ENCODE assay signal across 12 cellular contexts in the genomic region with DNA sequence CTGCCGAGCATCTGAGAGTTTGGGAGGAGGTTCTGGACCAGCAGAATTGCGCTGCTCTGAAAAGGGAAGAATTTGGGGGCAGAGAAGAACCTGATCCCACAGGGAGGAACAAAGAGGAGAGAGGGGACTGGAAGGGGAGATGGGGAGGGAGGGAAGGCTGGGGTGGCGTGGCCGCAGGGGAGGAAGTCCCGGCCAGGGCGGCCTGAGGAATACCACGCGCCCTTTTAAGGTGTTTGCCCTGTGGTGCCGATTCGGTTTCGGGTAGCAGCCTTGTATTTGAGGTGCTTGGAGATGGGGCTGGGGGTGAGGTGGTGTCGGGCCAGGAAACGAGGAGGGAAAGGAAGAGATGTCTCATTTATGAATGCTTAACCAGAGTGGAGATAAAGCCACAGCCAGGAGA. TPM values are rescaled to one million over a fixed set of nuclear protein-coding genes. Genes with fewer than 3 reads are reported as not detected.
DNase-seq lines count a peak whose midpoint lies in the region; ATAC-seq, FAIRE-seq and TF ChIP-seq lines count a peak whose summit lies in the region.
"Had no signal": no experiment of that assay in that cellular context is flagged by ENCODE, and none has a peak within 500 bp of the region (broad histone marks: within the 10 kb centered on the region; RNA-seq: fewer than 3 reads in every experiment).

No MANE protein-coding gene starts in this region.

- H2BK12ac ChIP-seq in H9 (ENCODE audit: insufficient read length, low read depth, low read length) = no peak overlapping the region

- no peak overlapping the region for H3K14ac ChIP-seq in H9 (ENCODE audit: insufficient read depth, low read length)

- no peak overlapping the region for H3T11ph ChIP-seq in H9 (ENCODE audit: low read length)

- H2BK120ac ChIP-seq in H9 (ENCODE audit: low read depth, low read length, poor library complexity, severe bottlenecking) = no peak overlapping the region

- WGBS in H9 (ENCODE audit: extremely low coverage, insufficient read length, low lambda C conversion rate) = no CpG with 5 or more reads among the region's 13 CpGs

- no peak overlapping the region for H2BK20ac ChIP-seq in H9 (ENCODE audit: low read depth, low read length, poor library complexity, severe bottlenecking)

- H4K91ac ChIP-seq in H9 (ENCODE audit: insufficient read length, low read depth, low read length) = no peak overlapping the region

- H3K4me2 ChIP-seq in H9 (ENCODE audit: insufficient read depth, insufficient read length, low read length) = no peak overlapping the region
- no peak overlapping the region for H3K4me2 ChIP-seq in astrocyte (ENCODE audit: low read length)

- H3K36me3 Mint-ChIP-seq in H9 (ENCODE audit: insufficient read depth in 1 of 3, low read depth in 3 of 3) (peaks cover 0 to 10% (median 5%) of the 10 kb centered on the region in 3 experiments; a peak in 4 of 7 replicates), astrocyte (ENCODE audit: low read depth, unreplicated experiment) (no peaks in the 10 kb centered on the region), progenitor cell of endocrine pancreas (ENCODE audit: insufficient read depth) (no peaks in the 10 kb centered on the region)
- H3K36me3 Mint-ChIP-seq in naive thymus-derived CD8-positive, alpha-beta T cell = no peaks in the 10 kb centered on the region
- no peaks in the 10 kb centered on the region for H3K36me3 Mint-ChIP-seq in stimulated activated naive B cell treated with anti-CD40 and anti-IgM and Interleukin-4, amounts not matched to agents 10 μg/mL and 1 μg/mL and 100 μg/mL, for 72 hours
- H3K36me3 Mint-ChIP-seq: CD4-positive, alpha-beta memory T cell had no signal

- H3K4me3 Mint-ChIP-seq in H9 = peak overlapping the region in 1 of 2 experiments; percentile 13; a peak in 2 of 5 replicates
- H3K4me3 Mint-ChIP-seq in astrocyte (ENCODE audit: unreplicated experiment) = no peak overlapping the region
- H3K4me3 Mint-ChIP-seq in naive thymus-derived CD8-positive, alpha-beta T cell = peak overlapping the region in 6 of 10 donors; percentile 9 to 67 (median 32)
- peak overlapping the region; percentile 49 to 52 for H3K4me3 Mint-ChIP-seq in stimulated activated naive B cell treated with anti-CD40 and anti-IgM and Interleukin-4, amounts not matched to agents 10 μg/mL and 1 μg/mL and 100 μg/mL, for 72 hours
- H3K4me3 Mint-ChIP-seq in progenitor cell of endocrine pancreas (ENCODE audit: low read depth) = no peak overlapping the region
- H3K4me3 Mint-ChIP-seq: CD4-positive, alpha-beta memory T cell had no signal

- H3K79me1 ChIP-seq in H9 (ENCODE audit: insufficient read depth, low read depth, low read length, poor library complexity, severe bottlenecking) = no peaks in the 10 kb centered on the region

- H3K9me3 ChIP-seq in H9 (ENCODE audit: control insufficient read depth, low read depth, low read length) (no peaks in the 10 kb centered on the region), astrocyte (ENCODE audit: insufficient read depth, low read depth, low read length) (no peaks in the 10 kb centered on the region)

- H2AK5ac ChIP-seq in H9 (ENCODE audit: insufficient read length, low read length) = no peak overlapping the region

- H3K27me3 Mint-ChIP-seq in H9 (ENCODE audit: low read depth) (no peaks in the 10 kb centered on the region; the same call in 1 of the 2 replicates), astrocyte (ENCODE audit: low read depth, unreplicated experiment) (peaks cover 2% of the 10 kb centered on the region), progenitor cell of endocrine pancreas (peaks cover 27% of the 10 kb centered on the region)
- H3K27me3 Mint-ChIP-seq in naive thymus-derived CD8-positive, alpha-beta T cell = peaks cover 0 to 1% (median 0%) of the 10 kb centered on the region in 5 donors
- peaks cover 13 to 18% of the 10 kb centered on the region in 2 donors for H3K27me3 Mint-ChIP-seq in stimulated activated naive B cell treated with anti-CD40 and anti-IgM and Interleukin-4, amounts not matched to agents 10 μg/mL and 1 μg/mL and 100 μg/mL, for 72 hours

- no peaks in the 10 kb centered on the region for H3K27me3 ChIP-seq in H9 (ENCODE audit: insufficient read depth, low read length)
- no peaks in the 10 kb centered on the region for H3K27me3 ChIP-seq in astrocyte (ENCODE audit: insufficient read depth, low read length)

- no peak overlapping the region for H3K27ac ChIP-seq in H9 (ENCODE audit: insufficient read length, low read depth, low read length)
- no peak overlapping the region for H3K27ac ChIP-seq in astrocyte (ENCODE audit: low read depth, low read length)

- H4K8ac ChIP-seq in H9 (replicated peaks; ENCODE audit: insufficient read length, low read depth, low read length) = no peak overlapping the region

- H3K4ac ChIP-seq in H9 (ENCODE audit: low read depth, low read length) = no peak overlapping the region

- H3K18ac ChIP-seq in H9 (ENCODE audit: insufficient read length, low read depth, low read length) = no peak overlapping the region

- no peaks in the 10 kb centered on the region for H3K23me2 ChIP-seq in H9 (ENCODE audit: insufficient read length, low read depth, low read length, poor library complexity, severe bottlenecking)

- TF ChIP-seq CTCF in H9 (conservative IDR thresholded peaks at IDR 0.05) (no peak), astrocyte (IDR thresholded peaks at IDR 0.05; ENCODE audit: insufficient read depth, low read depth, low read length) (no peak), omental fat pad (IDR thresholded peaks at IDR 0.05) (no peak), progenitor cell of endocrine pancreas (IDR thresholded peaks at IDR 0.05; ENCODE audit: unreplicated experiment) (no peak)

- H3K9me3 Mint-ChIP-seq in H9 = peaks cover 2 to 6% of the 10 kb centered on the region in 2 experiments; a peak in 3 of 5 replicates
- no peaks in the 10 kb centered on the region for H3K9me3 Mint-ChIP-seq in astrocyte (ENCODE audit: unreplicated experiment)
- H3K9me3 Mint-ChIP-seq in naive thymus-derived CD8-positive, alpha-beta T cell = no peaks in the 10 kb centered on the region
- H3K9me3 Mint-ChIP-seq in stimulated activated naive B cell treated with anti-CD40 and anti-IgM and Interleukin-4, amounts not matched to agents 10 μg/mL and 1 μg/mL and 100 μg/mL, for 72 hours = no peaks in the 10 kb centered on the region
- no peaks in the 10 kb centered on the region for H3K9me3 Mint-ChIP-seq in progenitor cell of endocrine pancreas (ENCODE audit: low read depth)
- H3K9me3 Mint-ChIP-seq: CD4-positive, alpha-beta memory T cell had no signal

- H3K9ac ChIP-seq in H9 (ENCODE audit: extremely low read depth, insufficient read length, low read length) (no peak overlapping the region), astrocyte (ENCODE audit: low read length) (no peak overlapping the region)

- ATAC-seq in naive thymus-derived CD8-positive, alpha-beta T cell = no peak
- no peak for ATAC-seq in stimulated activated naive B cell treated with anti-CD40 and anti-IgM and Interleukin-4, amounts not matched to agents 10 μg/mL and 1 μg/mL and 100 μg/mL, for 72 hours (replicated peaks)
- no peak for ATAC-seq in omental fat pad (ENCODE audit: low FRiP score)
- ATAC-seq: HCT116 had no signal

- POLR2A ChIA-PET in naive thymus-derived CD8-positive, alpha-beta T cell (lab: Charles Lee) = no interaction called here

- no peak overlapping the region for H3K23ac ChIP-seq in H9 (ENCODE audit: insufficient read length, low read depth, low read length)

- no peaks in the 10 kb centered on the region for H3K79me2 ChIP-seq in H9 (ENCODE audit: insufficient read depth, low read length)
- no peaks in the 10 kb centered on the region for H3K79me2 ChIP-seq in astrocyte (ENCODE audit: insufficient read depth, low read length)

- no peak overlapping the region; a peak in 1 of 7 replicates for H3K27ac Mint-ChIP-seq in H9
- H3K27ac Mint-ChIP-seq in astrocyte (ENCODE audit: unreplicated experiment) = no peak overlapping the region
- H3K27ac Mint-ChIP-seq in naive thymus-derived CD8-positive, alpha-beta T cell = peak overlapping the region in 1 of 10 donors; percentile 13
- H3K27ac Mint-ChIP-seq in stimulated activated naive B cell treated with anti-CD40 and anti-IgM and Interleukin-4, amounts not matched to agents 10 μg/mL and 1 μg/mL and 100 μg/mL, for 72 hours = no peak overlapping the region
- H3K27ac Mint-ChIP-seq in progenitor cell of endocrine pancreas = no peak overlapping the region

- no peak for FAIRE-seq in astrocyte (lab: Jason Lieb, UNC)

- H2AFZ ChIP-seq in H9 (ENCODE audit: low read length) (no peak overlapping the region), astrocyte (ENCODE audit: low read depth, low read length) (peak overlapping the region; percentile 26)

- DNase-seq in H9 (peak; percentile 43), astrocyte (ENCODE audit: low read depth) (no peak), omental fat pad (ENCODE audit: low spot score) (no peak), progenitor cell of endocrine pancreas (ENCODE audit: low spot score, unreplicated experiment) (no peak), HCEC 1CT (no peak)
- DNase-seq in naive thymus-derived CD8-positive, alpha-beta T cell = no peak
- DNase-seq in stimulated activated naive B cell treated with anti-CD40 and anti-IgM and Interleukin-4, amounts not matched to agents 10 μg/mL and 1 μg/mL and 100 μg/mL, for 72 hours = no peak
- DNase-seq: Calu3; CD4-positive, alpha-beta memory T cell; DMS79; RPMI8226 had no signal

- no peak overlapping the region for H3K56ac ChIP-seq in H9 (ENCODE audit: insufficient read length, low read depth, low read length)

- no peaks in the 10 kb centered on the region for H4K20me1 ChIP-seq in H9 (ENCODE audit: control insufficient read depth, insufficient read depth, insufficient read length)
- H4K20me1 ChIP-seq in astrocyte (ENCODE audit: insufficient read depth, low read length) = no peaks in the 10 kb centered on the region

- no peak overlapping the region for H2BK15ac ChIP-seq in H9 (ENCODE audit: low read depth, low read length)

- H3K4me1 ChIP-seq in H9 (ENCODE audit: insufficient read depth, low read length) (peaks cover 3% of the 10 kb centered on the region; the same call in 1 of the 2 replicates), astrocyte (ENCODE audit: insufficient read depth, low read length) (no peaks in the 10 kb centered on the region)

- H2BK5ac ChIP-seq in H9 (ENCODE audit: insufficient read length, low read length) = no peak overlapping the region

- H3K36me3 ChIP-seq in astrocyte (ENCODE audit: insufficient read depth, low read length) = no peaks in the 10 kb centered on the region

- no peak overlapping the region for H3K4me3 ChIP-seq in astrocyte (ENCODE audit: insufficient read depth, low read depth, low read length)

- no peak overlapping the region for H4K5ac ChIP-seq in H9 (ENCODE audit: insufficient read length, low read depth, low read length)

- peaks cover 29 to 33% of the 10 kb centered on the region in 2 experiments for H3K4me1 Mint-ChIP-seq in H9
- peaks cover 7% of the 10 kb centered on the region for H3K4me1 Mint-ChIP-seq in astrocyte (ENCODE audit: low read depth, unreplicated experiment)
- peaks cover 10 to 15% (median 13%) of the 10 kb centered on the region in 4 donors for H3K4me1 Mint-ChIP-seq in naive thymus-derived CD8-positive, alpha-beta T cell
- peaks cover 8 to 27% of the 10 kb centered on the region in 2 donors for H3K4me1 Mint-ChIP-seq in stimulated activated naive B cell treated with anti-CD40 and anti-IgM and Interleukin-4, amounts not matched to agents 10 μg/mL and 1 μg/mL and 100 μg/mL, for 72 hours
- peaks cover 3% of the 10 kb centered on the region for H3K4me1 Mint-ChIP-seq in progenitor cell of endocrine pancreas (ENCODE audit: low read depth)

RNA-seq across cellular contexts. Expression of a gene that starts 51.3 kb away (rescaled TPM):
- total RNA-seq in H9 (2021) (61.2 and 65.4 TPM in 2 replicates), astrocyte (12.1 and 12.5 TPM in 2 replicates), omental fat pad (10 to 100 TPM; 29.4 to 89.0 (median 36.1) TPM), progenitor cell of endocrine pancreas (63.3 and 67.9 TPM in 2 replicates)
- 10 to 100 TPM; 27.2 to 31.3 TPM for total RNA-seq in naive thymus-derived CD8-positive, alpha-beta T cell
- 10 to 100 TPM; 14.5 to 26.9 (median 19.4) TPM for polyA plus RNA-seq in naive thymus-derived CD8-positive, alpha-beta T cell

Comparison
In these comparisons a context has a peak if more than half of its experiments do, and no peak if none do; other contexts are left out.
1. H3K4me3 Mint-ChIP-seq: peak in naive thymus-derived CD8-positive, alpha-beta T cell (6 of 10) and stimulated activated naive B cell treated with anti-CD40 and anti-IgM and Interleukin-4, amounts not matched to agents 10 μg/mL and 1 μg/mL and 100 μg/mL, for 72 hours (2 of 2); none in astrocyte (single experiment) and progenitor cell of endocrine pancreas (single experiment).